In the genomic region with DNA sequence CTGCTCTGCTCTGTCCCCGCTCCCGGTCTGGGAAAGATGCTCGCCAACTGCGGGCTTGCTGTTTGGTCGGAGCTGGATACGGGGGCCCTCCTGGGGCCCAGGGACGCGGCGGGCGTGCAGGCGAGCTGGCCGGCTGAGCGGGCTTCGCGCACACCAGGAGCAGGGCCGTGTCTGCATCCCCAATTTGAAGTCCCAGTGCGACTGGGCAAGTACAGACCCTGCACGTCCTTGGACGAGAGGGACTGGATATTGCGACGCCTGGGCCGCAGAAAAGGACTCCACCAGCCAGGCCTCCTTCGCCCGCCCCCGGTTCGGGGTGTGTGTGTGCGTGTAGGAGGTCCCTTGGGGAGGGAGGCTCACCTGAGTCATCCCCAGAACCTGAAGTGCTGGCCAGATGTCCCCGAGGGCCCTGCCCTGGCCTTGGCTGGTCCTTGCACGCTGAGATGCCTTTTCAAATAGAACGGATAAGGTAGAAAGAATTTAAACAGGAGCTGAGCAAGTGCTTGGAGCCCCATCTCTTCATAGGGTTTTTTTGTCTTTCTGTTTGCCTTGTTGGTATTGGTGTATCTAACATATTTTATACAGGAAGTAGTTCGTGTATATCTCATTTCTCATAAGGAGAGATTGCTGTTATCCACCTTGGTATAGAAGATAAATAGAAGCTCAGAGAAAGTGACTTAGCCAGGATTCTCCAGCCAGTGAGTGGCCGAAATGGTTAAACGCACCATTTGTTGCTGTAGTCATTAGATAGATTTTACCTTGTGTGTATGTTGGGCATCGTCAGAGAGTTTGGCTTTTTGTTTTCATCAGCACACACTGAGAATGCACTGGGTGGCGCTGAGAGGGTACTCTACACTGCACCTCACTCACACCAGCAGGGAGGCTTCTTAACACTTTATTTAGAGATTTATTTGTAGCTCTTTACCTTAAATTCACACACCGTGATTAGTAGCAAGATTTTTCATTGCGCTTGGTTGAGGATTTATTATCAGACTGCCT, we compare ENCODE assay signal across 8 cellular contexts. TPM values are rescaled to one million over a fixed set of nuclear protein-coding genes. Genes with fewer than 3 reads are reported as not detected.
DNase-seq lines count a peak whose midpoint lies in the region; ATAC-seq and TF ChIP-seq lines count a peak whose summit lies in the region.

No MANE protein-coding gene starts in this region.

- H3K4me3 ChIP-seq in Caco-2 (ENCODE audit: low read depth, low read length), result peak overlapping the region; percentile 96

- no peak for TF ChIP-seq CTCF in Caco-2 (IDR thresholded peaks at IDR 0.05; ENCODE audit: insufficient read depth in 1 of 2, low read depth in 1 of 2, low read length in 1 of 2, severe bottlenecking in 1 of 2, unreplicated experiment in 1 of 2)

- TSS peak; percentile 32 for BruUV-seq in Caco-2 (replicated peaks; lab: Mats Ljungman, UMichigan)

- POLR2A ChIA-PET in Caco-2 (lab: Charles Lee), result interaction anchor here (1.2 to 1.3 kb wide), 2 partner anchors 24 to 96 kb away, joined by 7 read pairs; no protein-coding TSS in a partner anchor

- H3K27me3 Mint-ChIP-seq in Caco-2 (ENCODE audit: insufficient read depth, unreplicated experiment), result no peaks in the 10 kb centered on the region
- H3K27me3 Mint-ChIP-seq in memory B cell, result no peaks in the 10 kb centered on the region

- H3K4me3 Mint-ChIP-seq in Caco-2 (ENCODE audit: unreplicated experiment) (peak overlapping the region; percentile 88), memory B cell (peak overlapping the region; percentile 95)

- H3K27ac ChIP-seq in cingulate gyrus (ENCODE audit: low read depth, low read length), result peak overlapping the region; percentile 83

- H3K9me3 Mint-ChIP-seq in Caco-2 (ENCODE audit: unreplicated experiment), result no peaks in the 10 kb centered on the region
- H3K9me3 Mint-ChIP-seq in memory B cell, result no peaks in the 10 kb centered on the region

- CTCF ChIA-PET in Caco-2 (lab: Charles Lee), result interaction anchor here (0.5 to 1.4 kb wide), 2 partner anchors 23 to 161 kb away, joined by 3 read pairs; no protein-coding TSS in a partner anchor

- intact Hi-C loops in Caco-2 (cut with micrococcal nuclease; ENCODE audit: unreplicated experiment), result loop anchor here (2.0 kb wide), 1 partner anchor 16 kb away; no protein-coding TSS in a partner anchor

- H3K27me3 ChIP-seq in Caco-2 (replicated peaks; ENCODE audit: control insufficient read depth, insufficient read depth, low read length), result no peaks in the 10 kb centered on the region

- peak; percentile 54 for DNase-seq in Caco-2
- peak; percentile 57 for DNase-seq in GM19238 (ENCODE audit: insufficient read length, low spot score)
- peak; percentile 45 for DNase-seq in T1000 (lab: John Stamatoyannopoulos, UW)
- DNase-seq in memory B cell (ENCODE audit: low spot score in 2 of 2), result peak; percentile 14 to 27
- peak; percentile 54 for DNase-seq in stimulated activated naive CD8-positive, alpha-beta T cell treated with anti-CD3 and anti-CD28 coated beads, Interleukin-15, Interleukin-2, amounts not matched to agents 100 U/mL and 50 U/mL, for 24 hours
- DNase-seq in A172 (ENCODE audit: low spot score), result no peak

- H3K36me3 ChIP-seq in Caco-2 (ENCODE audit: control insufficient read depth, insufficient read depth, low read length), result no peaks in the 10 kb centered on the region

- H3K36me3 Mint-ChIP-seq in Caco-2 (ENCODE audit: insufficient read depth, unreplicated experiment) (peaks cover 34% of the 10 kb centered on the region), memory B cell (no peaks in the 10 kb centered on the region)

- H3K27ac Mint-ChIP-seq in Caco-2 (ENCODE audit: unreplicated experiment), result peak overlapping the region; percentile 96
- H3K27ac Mint-ChIP-seq in memory B cell, result peak overlapping the region; percentile 79

- ATAC-seq in HG03342 (IDR thresholded peaks at IDR 0.05; ENCODE audit: unreplicated experiment), result peak; percentile 44
- peak; percentile 49 for ATAC-seq in memory B cell (ENCODE audit: low read depth)
- ATAC-seq in stimulated activated naive CD8-positive, alpha-beta T cell treated with anti-CD3 and anti-CD28 coated beads, Interleukin-15, Interleukin-2, amounts not matched to agents 100 U/mL and 50 U/mL, for 24 hours, result peak; percentile 54

- peaks cover 27% of the 10 kb centered on the region for H3K4me1 ChIP-seq in Caco-2

- no peaks in the 10 kb centered on the region for H3K9me3 ChIP-seq in Caco-2

- no peaks in the 10 kb centered on the region for H3K4me1 Mint-ChIP-seq in Caco-2 (ENCODE audit: low read depth, unreplicated experiment)
- peaks cover 12% of the 10 kb centered on the region for H3K4me1 Mint-ChIP-seq in memory B cell

RNA-seq across cellular contexts. Expression of a gene that starts 1.1 kb away (rescaled TPM):
- total RNA-seq in Caco-2 (2022), result 48.8 and 51.5 TPM in 2 replicates
- total RNA-seq in A172 (2014; rRNA removed; shearing (Covaris generic)), result 4.8 and 7.2 TPM in 2 replicates

RNA-seq across cellular contexts. Expression of a gene that starts 54.9 kb away (rescaled TPM):
- total RNA-seq in Caco-2 (2022), result 37.9 and 40.1 TPM in 2 replicates
- total RNA-seq in A172 (2014; rRNA removed; shearing (Covaris generic)), result 1.7 and 3.6 TPM in 2 replicates
